Comparison of ENCODE assay signal across 1 cellular context in the genomic region with DNA sequence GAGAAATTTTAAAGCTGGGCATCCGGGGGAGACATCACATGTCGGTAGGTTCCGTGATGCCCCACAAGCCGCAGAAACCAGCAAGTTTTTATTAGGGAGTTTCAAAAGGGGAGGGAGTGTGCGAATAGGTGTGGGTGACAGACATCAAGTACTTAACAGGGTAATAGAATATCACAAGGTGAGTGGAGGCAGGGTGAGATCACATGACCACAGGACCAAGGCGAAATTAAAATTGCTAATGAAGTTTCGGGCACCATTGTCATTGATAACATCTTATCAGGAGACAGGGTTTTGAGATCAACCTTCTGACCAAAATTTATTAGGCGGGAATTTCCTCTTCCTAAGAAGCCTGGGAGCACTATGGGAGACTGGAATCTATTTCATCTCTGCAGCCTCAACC. TPM values are rescaled to one million over a fixed set of nuclear protein-coding genes. Genes with fewer than 3 reads are reported as not detected.
"Had no signal": no experiment of that assay in that cellular context is flagged by ENCODE, and none has a peak within 500 bp of the region (broad histone marks: within the 10 kb centered on the region; RNA-seq: fewer than 3 reads in every experiment).

No MANE protein-coding gene starts in this region.

RNA-seq across cellular contexts. Expression of gene ALDH2, which starts 54.1 kb away (rescaled TPM):
- total RNA-seq: natural killer cell treated with Interleukin-12 subunit alpha and Interleukin-12 subunit beta and Interleukin-15 and Interleukin-18, amount 100 ng/mL, for 72 hours had no signal
